22 cellular contexts compared by ENCODE assay signal in genomic region chr20:8074931-8075330, GRCh38. TPM values are rescaled to one million over a fixed set of nuclear protein-coding genes. Genes with fewer than 3 reads are reported as not detected.
A peak's percentile ranks its signal among the peaks of the same experiment; 100 is the strongest.
DNase-seq lines count a peak whose midpoint lies in the region; ATAC-seq and TF ChIP-seq lines count a peak whose summit lies in the region.
"Had no signal": no experiment of that assay in that cellular context is flagged by ENCODE, and none has a peak within 500 bp of the region (broad histone marks: within the 10 kb centered on the region; RNA-seq: fewer than 3 reads in every experiment).

No MANE protein-coding gene starts in this region.

- H2BK5ac ChIP-seq in mesendoderm (ENCODE audit: low read length) = no peak overlapping the region

- no peaks in the 10 kb centered on the region for H3K4me1 ChIP-seq in mesendoderm (ENCODE audit: control insufficient read depth, low read depth, low read length)
- peaks cover 17% of the 10 kb centered on the region; the same call in 1 of the 2 replicates for H3K4me1 ChIP-seq in PC-3 (ENCODE audit: insufficient read depth, low read length)

- no peak overlapping the region for H3K56ac ChIP-seq in mesendoderm (ENCODE audit: low read length)

- H3K4me3 ChIP-seq in mesendoderm (ENCODE audit: low read length) (no peak overlapping the region), PC-3 (ENCODE audit: low read length) (no peak overlapping the region)
- H3K4me3 ChIP-seq: GM23338, HAP-1 had no signal

- no peak overlapping the region for H3K23ac ChIP-seq in mesendoderm (ENCODE audit: low read length)

- TF ChIP-seq CTCF in PC-3 (conservative IDR thresholded peaks at IDR 0.05; ENCODE audit: low read depth, low read length) = no peak

- H3K79me2 ChIP-seq in mesendoderm (ENCODE audit: control insufficient read depth, insufficient read depth, low read length) = no peaks in the 10 kb centered on the region
- H3K79me2 ChIP-seq in PC-3 (ENCODE audit: low read length) = no peaks in the 10 kb centered on the region

- H3K79me1 ChIP-seq in mesendoderm (ENCODE audit: low read length) = no peaks in the 10 kb centered on the region

- H4K20me1 ChIP-seq in PC-3 (ENCODE audit: low read length) = no peaks in the 10 kb centered on the region

- POLR2A ChIA-PET in PC-3 (lab: Charles Lee; ENCODE audit: unreplicated experiment) = no interaction called here

- no peaks in the 10 kb centered on the region for H3F3A ChIP-seq in PC-3 (ENCODE audit: low read length, unreplicated experiment)

- no peak for ATAC-seq in PC-3
- ATAC-seq in HG02970 (IDR thresholded peaks at IDR 0.05; ENCODE audit: low FRiP score, unreplicated experiment) = no peak
- ATAC-seq: GM23338 had no signal

- no peaks in the 10 kb centered on the region for H3K9me3 ChIP-seq in PC-3 (ENCODE audit: low read length)
- H3K9me3 ChIP-seq: HAP-1 had no signal

- intact Hi-C loops in PC-3 (cut with micrococcal nuclease) = no loop called here

- H3K36me3 ChIP-seq in mesendoderm (ENCODE audit: control insufficient read depth, insufficient read depth, low read length) (no peaks in the 10 kb centered on the region), PC-3 (ENCODE audit: low read depth, low read length) (no peaks in the 10 kb centered on the region)
- H3K36me3 ChIP-seq: HAP-1 had no signal

- H4K5ac ChIP-seq in mesendoderm (ENCODE audit: low read length) = no peak overlapping the region

- H3K27ac ChIP-seq in mesendoderm (ENCODE audit: low read depth, low read length) (no peak overlapping the region), PC-3 (ENCODE audit: low read length) (no peak overlapping the region)

- DNase-seq in NCI-H226 (peak; percentile 37), amniotic epithelial cell (ENCODE audit: low read depth) (peak; percentile 96), fibroblast of gingiva (ENCODE audit: low read depth) (peak; percentile 18), mesendoderm (no peak), PC-3 (no peak), NK-92 (lab: John Stamatoyannopoulos, UW; ENCODE audit: unreplicated experiment) (no peak), KG1 (lab: John Stamatoyannopoulos, UW) (no peak)
- DNase-seq: AML-193; C1 segment of cervical spinal cord; Calu3; CD8-positive, alpha-beta memory T cell; DMS153; IMR-90; NCI-H1092; NCI-H1436; NCI-H1930; NCI-H526; Right ventricle myocardium superior; SW 1271 had no signal

- peak overlapping the region; percentile 45 for H3K18ac ChIP-seq in mesendoderm (ENCODE audit: low read length)

- no peak overlapping the region for H2AFZ ChIP-seq in PC-3 (ENCODE audit: low read length)
- H2AFZ ChIP-seq: GM23338 had no signal

- no peak overlapping the region for H2BK120ac ChIP-seq in mesendoderm (ENCODE audit: low read depth, low read length)

- H2BK15ac ChIP-seq in mesendoderm (replicated peaks; ENCODE audit: low read depth) = no peak overlapping the region

- H4K8ac ChIP-seq in mesendoderm (ENCODE audit: low read depth, low read length) = no peak overlapping the region

- CTCF ChIA-PET in PC-3 (lab: Charles Lee) = no interaction called here

- H3K9me2 ChIP-seq in PC-3 (replicated peaks; ENCODE audit: low read length) = no peaks in the 10 kb centered on the region

- no peak overlapping the region for H2AK5ac ChIP-seq in mesendoderm (ENCODE audit: low read length)

- H3K4me2 ChIP-seq in mesendoderm (ENCODE audit: low read length) = no peak overlapping the region
- no peak overlapping the region for H3K4me2 ChIP-seq in PC-3 (ENCODE audit: low read length)
- H3K4me2 ChIP-seq: GM23338 had no signal

- no peak overlapping the region for H3K4ac ChIP-seq in mesendoderm (ENCODE audit: low read depth, low read length)

- no CpG with 5 or more reads among the region's 3 CpGs for WGBS in mesendoderm (ENCODE audit: extremely low coverage, insufficient coverage, low lambda C conversion rate)

- BruUV-seq in PC-3 (replicated peaks; lab: Mats Ljungman, UMichigan) = no TSS peak

- H3K9ac ChIP-seq in mesendoderm (ENCODE audit: low read length) (no peak overlapping the region), PC-3 (ENCODE audit: low read length) (no peak overlapping the region)

- H3K27me3 ChIP-seq in mesendoderm (ENCODE audit: insufficient read depth, low read length, poor library complexity) (no peaks in the 10 kb centered on the region), PC-3 (ENCODE audit: low read length) (peaks cover under 1% of the 10 kb centered on the region; the same call in 1 of the 2 replicates)

RNA-seq across cellular contexts. Expression of gene TMX4, which starts 55.4 kb away (rescaled TPM):
- polyA plus RNA-seq in mesendoderm (2013, experiment 1 of 2) = 4.6 TPM
- 4.8 TPM for polyA plus RNA-seq in mesendoderm (2013, experiment 2 of 2)
- total RNA-seq in PC-3 (2014; rRNA removed) = 12.3 and 12.4 TPM in 2 replicates

RNA-seq across cellular contexts. Expression of gene PLCB1, which starts 57.1 kb away (rescaled TPM):
- polyA plus RNA-seq in mesendoderm (2013, experiment 1 of 2) = 4.6 TPM
- 5.1 TPM for polyA plus RNA-seq in mesendoderm (2013, experiment 2 of 2)
- 4.4 TPM in 2 replicates for total RNA-seq in PC-3 (2014; rRNA removed)

Comparison
In these comparisons a context has a peak if more than half of its experiments do, and no peak if none do; other contexts are left out.
1. DNase-seq: peak in NCI-H226 (single experiment), amniotic epithelial cell (single experiment) and fibroblast of gingiva (single experiment); none in mesendoderm (single experiment), PC-3 (single experiment), NK-92 (single experiment) and KG1 (single experiment).